In the genomic region with DNA sequence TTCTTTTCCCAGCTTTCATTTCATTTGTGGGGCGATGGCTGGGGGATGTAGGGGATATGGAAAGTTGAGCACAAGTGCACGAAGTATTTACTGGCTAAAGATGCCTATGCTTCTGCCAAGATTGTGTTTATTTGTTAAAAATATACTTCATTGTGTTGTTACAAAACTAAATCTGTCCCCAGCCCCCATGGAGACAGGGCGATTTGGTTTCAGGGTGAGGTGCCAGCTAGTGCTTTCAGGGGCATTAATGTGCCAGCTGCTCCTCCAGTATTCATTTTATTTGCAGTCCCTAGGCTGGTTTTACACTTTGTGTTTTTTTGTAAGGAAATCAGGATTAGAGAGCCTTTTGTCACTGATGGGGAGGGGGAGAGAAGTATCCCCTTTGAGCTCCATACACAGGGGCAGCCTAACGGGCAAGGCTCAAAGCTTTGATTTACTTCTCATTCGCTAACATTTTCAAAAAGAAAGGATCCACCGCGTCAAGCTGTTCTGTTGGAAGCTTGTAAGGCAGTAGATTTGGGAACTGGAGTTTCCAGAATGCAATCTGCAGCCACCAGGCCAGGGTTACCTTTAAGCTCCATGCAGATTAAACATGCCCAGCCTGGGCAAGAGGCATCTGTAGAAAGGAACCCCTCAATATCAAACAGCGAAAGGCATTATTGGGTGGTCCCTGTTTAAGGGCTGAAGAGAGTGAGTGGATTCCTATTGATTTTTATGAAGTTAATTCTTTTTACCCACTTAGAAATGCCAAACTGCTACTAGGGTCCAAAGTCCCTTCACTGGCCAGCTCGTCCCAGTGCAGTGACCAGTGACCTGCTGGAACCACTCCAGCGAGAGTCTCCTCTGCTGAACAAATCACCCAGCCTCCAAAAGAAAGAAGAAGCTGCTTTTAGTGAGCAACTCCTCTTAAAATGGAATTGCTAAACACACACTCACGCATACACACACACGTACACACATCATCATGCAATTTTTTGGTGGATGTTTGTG, we compare ENCODE assay signal across 10 cellular contexts.
DNase-seq lines count a peak whose midpoint lies in the region; ATAC-seq lines count a peak whose summit lies in the region.
"Had no signal": no experiment of that assay in that cellular context is flagged by ENCODE, and none has a peak within 500 bp of the region (broad histone marks: within the 10 kb centered on the region; RNA-seq: fewer than 3 reads in every experiment).

No MANE protein-coding gene starts in this region.

- H3K36me3 ChIP-seq in trophoblast cell (ENCODE audit: control insufficient read depth in 1 of 2, insufficient read depth in 2 of 2, low read length in 2 of 2) = no peaks in the 10 kb centered on the region

- peak overlapping the region in 7 of 10 donors; percentile 7 to 100 (median 35) for H3K27ac Mint-ChIP-seq in naive thymus-derived CD8-positive, alpha-beta T cell
- H3K27ac Mint-ChIP-seq: HFFc6 had no signal

- no peak overlapping the region for H3K23ac ChIP-seq in trophoblast cell (ENCODE audit: low read length)

- H3K4me3 Mint-ChIP-seq in naive thymus-derived CD8-positive, alpha-beta T cell = peak overlapping the region in 1 of 10 donors; percentile 24
- H3K4me3 Mint-ChIP-seq: HFFc6 had no signal

- H4K91ac ChIP-seq in trophoblast cell (ENCODE audit: low read depth, low read length) = no peak overlapping the region

- no peak overlapping the region for H3K4ac ChIP-seq in trophoblast cell (ENCODE audit: low read depth, low read length)

- no CpG with 5 or more reads among the region's 12 CpGs for whole genome bisulfite sequencing in trophoblast cell (ENCODE audit: extremely low coverage, insufficient coverage, insufficient read length)

- DNase-seq in Ammon's horn (ENCODE audit: low spot score) = peak; percentile 57
- peak; percentile 41 for DNase-seq in LHCN-M2 (ENCODE audit: low read depth)
- peak; percentile 4 to 85 for DNase-seq in cerebellar nuclear complex (lab: John Stamatoyannopoulos, UW)
- DNase-seq in naive thymus-derived CD8-positive, alpha-beta T cell = no peak
- no peak for DNase-seq in trophoblast cell
- no peak for DNase-seq in activated effector memory CD4-positive, alpha-beta T cell treated with Interleukin-2 at 50 U/mL for 16 hours
- no peak for DNase-seq in GM19238 (ENCODE audit: insufficient read length, low spot score)
- DNase-seq: HFFc6, NCI-H510A had no signal

- H3K27me3 Mint-ChIP-seq in naive thymus-derived CD8-positive, alpha-beta T cell = no peaks in the 10 kb centered on the region

- no peak overlapping the region for H4K8ac ChIP-seq in trophoblast cell (ENCODE audit: low read depth, low read length)

- H2BK5ac ChIP-seq in trophoblast cell (ENCODE audit: low read depth, low read length, poor library complexity) = no peak overlapping the region

- H2BK120ac ChIP-seq in trophoblast cell (ENCODE audit: insufficient read depth, low read length, poor library complexity) = no peak overlapping the region

- H3K27me3 ChIP-seq in trophoblast cell (ENCODE audit: insufficient read depth, low read length) = no peaks in the 10 kb centered on the region

- no peak overlapping the region for H3K18ac ChIP-seq in trophoblast cell (ENCODE audit: low read length)

- no peak overlapping the region for H3K14ac ChIP-seq in trophoblast cell (ENCODE audit: low read length)

- no peaks in the 10 kb centered on the region for H3K9me3 ChIP-seq in trophoblast cell (ENCODE audit: insufficient read depth, low read depth, low read length)

- H3K9me3 Mint-ChIP-seq in naive thymus-derived CD8-positive, alpha-beta T cell = no peaks in the 10 kb centered on the region
- H3K9me3 Mint-ChIP-seq: HFFc6 had no signal

- no peak overlapping the region for H4K12ac ChIP-seq in trophoblast cell (ENCODE audit: low read depth, low read length)

- no peak overlapping the region for H2AFZ ChIP-seq in trophoblast cell (ENCODE audit: insufficient read depth, low read length, poor library complexity)

- no peak overlapping the region for H2AK5ac ChIP-seq in trophoblast cell (ENCODE audit: low read length)

- H3K36me3 Mint-ChIP-seq in naive thymus-derived CD8-positive, alpha-beta T cell = no peaks in the 10 kb centered on the region

- POLR2A ChIA-PET in naive thymus-derived CD8-positive, alpha-beta T cell (lab: Charles Lee) = interaction anchor here (1.0 to 2.2 kb wide), 3 partner anchors 14 to 359 kb away, joined by 4 to 9 read pairs (median 6); partner anchors contain the start of gene BTG1

- H3K79me2 ChIP-seq in trophoblast cell (ENCODE audit: control insufficient read depth, insufficient read depth, low read length, poor library complexity) = no peaks in the 10 kb centered on the region

- H3K4me2 ChIP-seq in trophoblast cell (ENCODE audit: low read length) = no peak overlapping the region

- no peak overlapping the region for H2BK12ac ChIP-seq in trophoblast cell (ENCODE audit: low read length)

- H3K9ac ChIP-seq in trophoblast cell (ENCODE audit: low read length) = no peak overlapping the region

- no peak for ATAC-seq in naive thymus-derived CD8-positive, alpha-beta T cell
- ATAC-seq in GM19467 (IDR thresholded peaks at IDR 0.05; ENCODE audit: unreplicated experiment) = no peak

- H3K4me1 ChIP-seq in trophoblast cell (ENCODE audit: control insufficient read depth in 1 of 2, insufficient read depth in 2 of 2, low read length in 2 of 2) = peaks cover 3 to 4% of the 10 kb centered on the region in 2 experiments

- H3K79me1 ChIP-seq in trophoblast cell (ENCODE audit: low read length) = peaks cover 2% of the 10 kb centered on the region

- no peak overlapping the region for H3K27ac ChIP-seq in trophoblast cell (ENCODE audit: low read depth, low read length)

- no peak overlapping the region for H3K4me3 ChIP-seq in trophoblast cell (ENCODE audit: low read depth, low read length)

- peaks cover 5 to 57% (median 20%) of the 10 kb centered on the region in 4 donors for H3K4me1 Mint-ChIP-seq in naive thymus-derived CD8-positive, alpha-beta T cell

Comparison
In these comparisons a context has a peak if more than half of its experiments do, and no peak if none do; other contexts are left out.
1. DNase-seq: peak in Ammon's horn (single experiment), LHCN-M2 (single experiment) and cerebellar nuclear complex (2 of 2); none in naive thymus-derived CD8-positive, alpha-beta T cell (0 of 10), trophoblast cell (0 of 2), activated effector memory CD4-positive, alpha-beta T cell treated with Interleukin-2 at 50 U/mL for 16 hours (single experiment) and GM19238 (single experiment).